ENCODE assay signal across 24 cellular contexts in genomic region chr22:43554259-43554636, GRCh38.
"Had no signal": no experiment of that assay in that cellular context is flagged by ENCODE, and none has a peak within 500 bp of the region (broad histone marks: within the 10 kb centered on the region; RNA-seq: fewer than 3 reads in every experiment).

No MANE protein-coding gene starts in this region.

- H3K36me3 Mint-ChIP-seq: immature natural killer cell; naive thymus-derived CD4-positive, alpha-beta T cell; stimulated activated effector memory CD8-positive, alpha-beta T cell treated with anti-CD3 and anti-CD28 coated beads, Interleukin-12 subunit alpha, Interleukin-12 subunit beta, amount 100 ng/mL, for 72 hours had no signal

- H3K9me3 ChIP-seq: colonic mucosa, ovary, testis had no signal

- H3K4me1 Mint-ChIP-seq: immature natural killer cell; naive thymus-derived CD4-positive, alpha-beta T cell; nephron; stimulated activated effector memory CD8-positive, alpha-beta T cell treated with anti-CD3 and anti-CD28 coated beads, Interleukin-12 subunit alpha, Interleukin-12 subunit beta, amount 100 ng/mL, for 72 hours had no signal

- H3K27ac ChIP-seq: colonic mucosa, ovary, stomach, testis, tibial artery had no signal

- H3K27me3 Mint-ChIP-seq: dendritic cell treated with granulocyte-macrophage colony-stimulating factor and Interleukin-4, amounts not matched to agents 40 ng/mL and 50 ng/mL, for 4 days had no signal

- H3K27ac Mint-ChIP-seq: dendritic cell treated with granulocyte-macrophage colony-stimulating factor and Interleukin-4, amounts not matched to agents 40 ng/mL and 50 ng/mL, for 4 days; immature natural killer cell; naive thymus-derived CD4-positive, alpha-beta T cell; nephron; stimulated activated effector memory CD8-positive, alpha-beta T cell treated with anti-CD3 and anti-CD28 coated beads, Interleukin-12 subunit alpha, Interleukin-12 subunit beta, amount 100 ng/mL, for 72 hours; type B pancreatic cell had no signal

- H3K27me3 ChIP-seq: colonic mucosa, ovary, stomach, testis, tibial artery had no signal

- H3K9me3 Mint-ChIP-seq: dendritic cell treated with granulocyte-macrophage colony-stimulating factor and Interleukin-4, amounts not matched to agents 40 ng/mL and 50 ng/mL, for 4 days; immature natural killer cell; stimulated activated effector memory CD8-positive, alpha-beta T cell treated with anti-CD3 and anti-CD28 coated beads, Interleukin-12 subunit alpha, Interleukin-12 subunit beta, amount 100 ng/mL, for 72 hours; type B pancreatic cell had no signal

- H3K36me3 ChIP-seq: colonic mucosa, ovary, stomach, tibial artery had no signal

- H3K4me1 ChIP-seq: colonic mucosa, stomach, testis, tibial artery had no signal

- H3K4me3 Mint-ChIP-seq: dendritic cell treated with granulocyte-macrophage colony-stimulating factor and Interleukin-4, amounts not matched to agents 40 ng/mL and 50 ng/mL, for 4 days; immature natural killer cell; naive thymus-derived CD4-positive, alpha-beta T cell; nephron; stimulated activated effector memory CD8-positive, alpha-beta T cell treated with anti-CD3 and anti-CD28 coated beads, Interleukin-12 subunit alpha, Interleukin-12 subunit beta, amount 100 ng/mL, for 72 hours; type B pancreatic cell had no signal

- ATAC-seq: naive thymus-derived CD4-positive, alpha-beta T cell; sciatic nerve; stimulated activated effector memory CD8-positive, alpha-beta T cell treated with anti-CD3 and anti-CD28 coated beads, Interleukin-12 subunit alpha, Interleukin-12 subunit beta, amount 100 ng/mL, for 72 hours had no signal

- H3K4me3 ChIP-seq: colonic mucosa, lung, ovary, stomach, testis, tibial artery had no signal

- DNase-seq: caudate nucleus; cerebellar nuclear complex; colonic mucosa; effector CD8-positive, alpha-beta T cell; erythroblast; hypothalamus; immature natural killer cell; mesenchymal stem cell; midbrain; naive thymus-derived CD4-positive, alpha-beta T cell; nucleus accumbens; ovary; stimulated activated CD4-positive, alpha-beta T cell treated with anti-CD3 and anti-CD28 coated beads, Interleukin-2, amount 100 ng/mL, for 24 hours; stimulated activated CD4-positive, alpha-beta T cell treated with anti-CD3 and anti-CD28 coated beads, Interleukin-4, amount 100 ng/mL, for 24 hours; stimulated activated naive CD4-positive, alpha-beta T cell treated with Interleukin-2 at 50 U/mL for 16 hours; stomach; testis had no signal
